Comparison of ENCODE assay signal across 15 cellular contexts in the genomic region with DNA sequence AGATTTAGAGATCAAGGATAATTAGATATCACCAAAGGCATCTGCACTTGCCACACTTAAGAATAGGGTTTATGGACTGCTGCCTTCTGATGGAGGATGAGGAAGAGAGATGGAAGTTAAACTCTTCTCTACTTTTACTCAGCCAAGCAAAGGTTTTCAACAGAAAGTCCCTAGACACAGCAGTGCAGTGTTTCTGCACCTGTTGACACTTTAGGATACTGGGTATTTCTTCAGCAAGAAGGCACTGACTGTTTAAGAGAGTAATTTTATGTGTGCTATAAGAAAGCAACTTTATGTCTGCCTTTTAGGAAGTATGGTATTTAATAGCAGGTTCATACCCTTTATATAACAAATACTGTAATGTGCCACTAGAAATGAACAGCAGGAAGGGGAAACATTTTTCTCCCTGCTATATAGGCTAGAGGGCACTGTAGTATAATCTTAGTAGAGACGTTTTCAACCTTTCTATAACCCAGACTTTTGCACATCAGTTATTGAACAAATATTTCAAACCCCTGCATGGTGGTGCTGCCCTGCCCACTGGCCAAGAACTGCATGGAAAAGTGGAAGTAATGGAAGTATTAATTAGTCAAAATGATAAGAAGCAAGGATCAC.
DNase-seq lines count a peak whose midpoint lies in the region; ATAC-seq and TF ChIP-seq lines count a peak whose summit lies in the region.
"Had no signal": no experiment of that assay in that cellular context is flagged by ENCODE, and none has a peak within 500 bp of the region (broad histone marks: within the 10 kb centered on the region; RNA-seq: fewer than 3 reads in every experiment).

No MANE protein-coding gene starts in this region.

- H3K4me1 Mint-ChIP-seq in osteocyte (ENCODE audit: unreplicated experiment) = peaks cover 7% of the 10 kb centered on the region
- H3K4me1 Mint-ChIP-seq in stimulated activated memory B cell treated with anti-CD40 and anti-IgM and Interleukin-4, amounts not matched to agents 10 μg/mL and 1 μg/mL and 100 μg/mL, for 72 hours = peaks cover 21% of the 10 kb centered on the region
- H3K4me1 Mint-ChIP-seq in activated T-cell treated with anti-CD3 and anti-CD28 coated beads, Interleukin-2, amount 50 U/mL, for 4 hours (ENCODE audit: low read depth) = peaks cover 36% of the 10 kb centered on the region

- H3K27ac Mint-ChIP-seq in osteocyte (ENCODE audit: unreplicated experiment) = no peak overlapping the region
- H3K27ac Mint-ChIP-seq in stimulated activated memory B cell treated with anti-CD40 and anti-IgM and Interleukin-4, amounts not matched to agents 10 μg/mL and 1 μg/mL and 100 μg/mL, for 72 hours = no peak overlapping the region
- H3K27ac Mint-ChIP-seq: activated T-cell treated with anti-CD3 and anti-CD28 coated beads, Interleukin-2, amount 50 U/mL, for 24 hours; progenitor cell of endocrine pancreas had no signal

- TF ChIP-seq CTCF in VCaP (conservative IDR thresholded peaks at IDR 0.05) (peak; percentile 76), osteocyte (IDR thresholded peaks at IDR 0.05) (peak; percentile 33)

- no peak for ATAC-seq in stimulated activated memory B cell treated with anti-CD40 and anti-IgM and Interleukin-4, amounts not matched to agents 10 μg/mL and 1 μg/mL and 100 μg/mL, for 72 hours
- no peak for ATAC-seq in activated T-cell treated with anti-CD3 and anti-CD28 coated beads, Interleukin-2, amount 50 U/mL, for 4 hours

- no peak overlapping the region for H3K27ac ChIP-seq in VCaP
- H3K27ac ChIP-seq: ascending aorta, dorsolateral prefrontal cortex had no signal

- no peaks in the 10 kb centered on the region for H3K9me3 Mint-ChIP-seq in osteocyte (ENCODE audit: unreplicated experiment)
- H3K9me3 Mint-ChIP-seq in stimulated activated memory B cell treated with anti-CD40 and anti-IgM and Interleukin-4, amounts not matched to agents 10 μg/mL and 1 μg/mL and 100 μg/mL, for 72 hours = no peaks in the 10 kb centered on the region
- H3K9me3 Mint-ChIP-seq in activated T-cell treated with anti-CD3 and anti-CD28 coated beads, Interleukin-2, amount 50 U/mL, for 4 hours = no peaks in the 10 kb centered on the region
- H3K9me3 Mint-ChIP-seq: activated T-cell treated with anti-CD3 and anti-CD28 coated beads, Interleukin-2, amount 50 U/mL, for 24 hours had no signal

- no peaks in the 10 kb centered on the region for H3K27me3 Mint-ChIP-seq in osteocyte (ENCODE audit: unreplicated experiment)
- no peaks in the 10 kb centered on the region for H3K27me3 Mint-ChIP-seq in stimulated activated memory B cell treated with anti-CD40 and anti-IgM and Interleukin-4, amounts not matched to agents 10 μg/mL and 1 μg/mL and 100 μg/mL, for 72 hours
- H3K27me3 Mint-ChIP-seq in activated T-cell treated with anti-CD3 and anti-CD28 coated beads, Interleukin-2, amount 50 U/mL, for 4 hours (ENCODE audit: low read depth) = no peaks in the 10 kb centered on the region
- H3K27me3 Mint-ChIP-seq: progenitor cell of endocrine pancreas had no signal

- no peaks in the 10 kb centered on the region for H3K36me3 Mint-ChIP-seq in osteocyte (ENCODE audit: unreplicated experiment)
- no peaks in the 10 kb centered on the region for H3K36me3 Mint-ChIP-seq in stimulated activated memory B cell treated with anti-CD40 and anti-IgM and Interleukin-4, amounts not matched to agents 10 μg/mL and 1 μg/mL and 100 μg/mL, for 72 hours
- H3K36me3 Mint-ChIP-seq in activated T-cell treated with anti-CD3 and anti-CD28 coated beads, Interleukin-2, amount 50 U/mL, for 4 hours (ENCODE audit: insufficient read depth) = no peaks in the 10 kb centered on the region

- peak; percentile 7 for DNase-seq in NCI-H748 (lab: John Stamatoyannopoulos, UW; ENCODE audit: unreplicated experiment)
- DNase-seq in NCI-H748 treated with DMSO at 0.1 percent for 48 hours (lab: John Stamatoyannopoulos, UW) = no peak
- peak; percentile 41 for DNase-seq in NAMALWA (ENCODE audit: low spot score)
- DNase-seq in osteocyte (ENCODE audit: extremely low spot score, unreplicated experiment) = no peak
- DNase-seq in activated T-cell treated with anti-CD3 and anti-CD28 coated beads, Interleukin-2, amount 50 U/mL, for 4 hours = no peak
- DNase-seq in amniotic stem cell (lab: John Stamatoyannopoulos, UW) = no peak
- DNase-seq: activated T-cell treated with anti-CD3 and anti-CD28 coated beads, Interleukin-2, amount 50 U/mL, for 24 hours; dorsolateral prefrontal cortex; MG63; stimulated activated CD4-positive, alpha-beta T cell treated with anti-CD3 and anti-CD28 coated beads, Interleukin-2, amount 100 ng/mL, for 24 hours; T-helper 1 cell had no signal

- H3K4me3 Mint-ChIP-seq in osteocyte (ENCODE audit: unreplicated experiment) = no peak overlapping the region
- H3K4me3 Mint-ChIP-seq in stimulated activated memory B cell treated with anti-CD40 and anti-IgM and Interleukin-4, amounts not matched to agents 10 μg/mL and 1 μg/mL and 100 μg/mL, for 72 hours = no peak overlapping the region
- H3K4me3 Mint-ChIP-seq in activated T-cell treated with anti-CD3 and anti-CD28 coated beads, Interleukin-2, amount 50 U/mL, for 4 hours = no peak overlapping the region
- H3K4me3 Mint-ChIP-seq: activated T-cell treated with anti-CD3 and anti-CD28 coated beads, Interleukin-2, amount 50 U/mL, for 24 hours had no signal

Comparison
In these comparisons a context has a peak if more than half of its experiments do, and no peak if none do; other contexts are left out.
1. DNase-seq: peak in NCI-H748 (single experiment) and NAMALWA (single experiment); none in NCI-H748 treated with DMSO at 0.1 percent for 48 hours (single experiment), osteocyte (single experiment), activated T-cell treated with anti-CD3 and anti-CD28 coated beads, Interleukin-2, amount 50 U/mL, for 4 hours (single experiment) and amniotic stem cell (single experiment).